26 cellular contexts compared by ENCODE assay signal in the genomic region with DNA sequence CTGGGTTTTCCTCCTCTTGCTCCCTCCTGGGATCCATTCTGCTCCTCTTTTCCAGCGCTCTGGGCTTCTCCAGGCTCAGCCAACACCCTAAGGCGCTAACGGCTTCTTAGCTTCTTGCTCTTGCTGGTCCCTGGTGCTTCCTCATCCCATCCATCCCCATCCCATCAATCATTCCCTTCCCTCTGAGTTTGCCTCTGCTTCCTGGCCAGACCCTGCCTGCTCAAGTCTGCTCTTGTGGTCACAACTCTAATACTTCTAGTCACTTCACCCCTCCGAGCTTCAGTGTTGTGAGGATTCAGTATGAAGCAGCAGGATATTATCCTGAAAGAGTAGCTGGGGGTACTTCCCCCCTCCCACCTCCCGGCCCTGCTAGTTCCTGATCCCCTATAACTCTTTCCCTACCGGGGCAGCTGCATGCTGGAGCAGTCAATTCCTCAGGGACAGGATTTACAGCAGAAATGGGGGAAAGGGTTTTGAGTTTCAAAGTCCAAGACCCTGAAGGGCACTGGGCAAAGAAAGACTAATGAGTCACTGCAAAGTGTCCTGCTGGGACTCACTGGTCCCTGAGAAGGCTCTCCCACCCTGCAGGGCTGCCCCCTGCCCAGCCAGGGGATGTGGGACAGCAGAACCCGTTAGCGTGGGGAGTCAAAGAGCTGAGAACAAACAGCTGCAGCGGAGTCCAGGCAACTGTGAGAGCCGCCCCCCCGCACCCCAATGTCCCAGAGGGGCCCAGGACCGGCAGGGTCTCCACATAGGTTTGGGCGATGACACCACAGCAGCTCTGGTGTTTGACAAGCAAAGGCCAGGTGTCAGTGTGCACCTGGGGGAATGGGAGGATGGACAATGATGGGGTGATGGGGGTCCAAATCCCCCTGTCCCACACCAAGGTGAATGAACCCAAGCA. TPM values are rescaled to one million over a fixed set of nuclear protein-coding genes. Genes with fewer than 3 reads are reported as not detected.
DNase-seq lines count a peak whose midpoint lies in the region; ATAC-seq and TF ChIP-seq lines count a peak whose summit lies in the region.
"Had no signal": no experiment of that assay in that cellular context is flagged by ENCODE, and none has a peak within 500 bp of the region (broad histone marks: within the 10 kb centered on the region; RNA-seq: fewer than 3 reads in every experiment).

No MANE protein-coding gene starts in this region.

- H3K27ac Mint-ChIP-seq in activated CD8-positive, alpha-beta memory T cell treated with anti-CD3 and anti-CD28 coated beads, Interleukin-2, amount 10 ng/mL, durations not matched to agents 7 days and 5 days = no peak overlapping the region
- H3K27ac Mint-ChIP-seq in nephron progenitor cell = peak overlapping the region; percentile 19
- H3K27ac Mint-ChIP-seq: CD4-positive, alpha-beta memory T cell; GM23338; immature natural killer cell had no signal

- H3K27ac ChIP-seq in SJCRH30 = no peak overlapping the region; the same call in 1 of the 2 replicates
- no peak overlapping the region for H3K27ac ChIP-seq in spleen
- no peak overlapping the region for H3K27ac ChIP-seq in foreskin keratinocyte
- H3K27ac ChIP-seq: body of pancreas, RWPE1, skin epidermis, stomach, thyroid gland had no signal

- H3K4me3 Mint-ChIP-seq in activated CD8-positive, alpha-beta memory T cell treated with anti-CD3 and anti-CD28 coated beads, Interleukin-2, amount 10 ng/mL, durations not matched to agents 7 days and 5 days = no peak overlapping the region
- peak overlapping the region; percentile 39 for H3K4me3 Mint-ChIP-seq in nephron progenitor cell
- H3K4me3 Mint-ChIP-seq: GM23338 had no signal

- WGBS in spleen, 5 donors = 55 to 74% (median 64%) methylated on average over 9 to 13 of the region's 13 CpGs

- TF ChIP-seq CTCF in nephron progenitor cell (IDR thresholded peaks at IDR 0.05) = no peak
- no peak for TF ChIP-seq CTCF in spleen (IDR thresholded peaks at IDR 0.05 in 8 of 11, conservative IDR thresholded peaks at IDR 0.05 in 3 of 11)
- no peak for TF ChIP-seq CTCF in foreskin keratinocyte (conservative IDR thresholded peaks at IDR 0.05)

- H3K4me1 Mint-ChIP-seq in activated CD8-positive, alpha-beta memory T cell treated with anti-CD3 and anti-CD28 coated beads, Interleukin-2, amount 10 ng/mL, durations not matched to agents 7 days and 5 days = peaks cover 26% of the 10 kb centered on the region
- peaks cover 39% of the 10 kb centered on the region for H3K4me1 Mint-ChIP-seq in nephron progenitor cell

- CTCF ChIA-PET in activated CD8-positive, alpha-beta memory T cell treated with anti-CD3 and anti-CD28 coated beads, Interleukin-2, amount 10 ng/mL, durations not matched to agents 7 days and 5 days (lab: Charles Lee) = interaction anchor here (0.6 to 2.5 kb wide), 5 partner anchors 8 to 602 kb away, joined by 3 to 13 read pairs (median 5); no protein-coding TSS in a partner anchor

- TF ChIP-seq POLR2A in spleen (IDR thresholded peaks at IDR 0.05) = no peak

- no peaks in the 10 kb centered on the region for H3K27me3 ChIP-seq in SJCRH30
- peaks cover 0 to 93% (median 61%) of the 10 kb centered on the region in 7 donors for H3K27me3 ChIP-seq in spleen (replicated peaks in 1 of 7)
- H3K27me3 ChIP-seq in foreskin keratinocyte = peaks cover 73% of the 10 kb centered on the region
- H3K27me3 ChIP-seq: body of pancreas, thyroid gland had no signal

- H3K27me3 Mint-ChIP-seq in activated CD8-positive, alpha-beta memory T cell treated with anti-CD3 and anti-CD28 coated beads, Interleukin-2, amount 10 ng/mL, durations not matched to agents 7 days and 5 days = peaks cover 57% of the 10 kb centered on the region
- H3K27me3 Mint-ChIP-seq in nephron progenitor cell (ENCODE audit: low read depth, poor library complexity) = peaks cover 60% of the 10 kb centered on the region

- H3K4me1 ChIP-seq in SJCRH30 (peaks cover 28% of the 10 kb centered on the region), spleen (peaks cover 9 to 42% (median 32%) of the 10 kb centered on the region in 6 donors), foreskin keratinocyte (no peaks in the 10 kb centered on the region)

- H3K9me3 Mint-ChIP-seq in activated CD8-positive, alpha-beta memory T cell treated with anti-CD3 and anti-CD28 coated beads, Interleukin-2, amount 10 ng/mL, durations not matched to agents 7 days and 5 days (ENCODE audit: low read depth) = no peaks in the 10 kb centered on the region
- no peaks in the 10 kb centered on the region for H3K9me3 Mint-ChIP-seq in nephron progenitor cell
- H3K9me3 Mint-ChIP-seq: CD4-positive, alpha-beta memory T cell; GM23338; immature natural killer cell had no signal

- intact Hi-C loops in spleen (cut with DNase I; ENCODE audit: low total_unique reads) = no loop called here

- peak overlapping the region; percentile 10 for H3K4me3 ChIP-seq in SJCRH30
- H3K4me3 ChIP-seq in spleen = no peak overlapping the region
- H3K4me3 ChIP-seq: body of pancreas, GM23338, skin epidermis, stomach, thyroid gland had no signal

- no peak for ATAC-seq in activated CD8-positive, alpha-beta memory T cell treated with anti-CD3 and anti-CD28 coated beads, Interleukin-2, amount 10 ng/mL, durations not matched to agents 7 days and 5 days
- ATAC-seq in GM21381 (IDR thresholded peaks at IDR 0.05; ENCODE audit: unreplicated experiment) (no peak), HG02885 (IDR thresholded peaks at IDR 0.05; ENCODE audit: poor library complexity, unreplicated experiment) (no peak), foreskin keratinocyte (no peak)
- ATAC-seq: body of pancreas, GM23338 had no signal

- peak; percentile 41 for DNase-seq in activated CD8-positive, alpha-beta memory T cell treated with anti-CD3 and anti-CD28 coated beads for 24 hours
- DNase-seq in activated CD8-positive, alpha-beta memory T cell treated with anti-CD3 and anti-CD28 coated beads, Interleukin-2, amount 10 ng/mL, durations not matched to agents 7 days and 5 days = no peak
- DNase-seq in SJCRH30 (peak; percentile 73 to 81), nephron progenitor cell (peak; percentile 59), spleen (peak; percentile 66), foreskin keratinocyte (no peak)
- DNase-seq: activated CD4-positive, alpha-beta T cell treated with anti-CD3 and anti-CD28 coated beads for 48 hours; activated naive CD4-positive, alpha-beta T cell treated with Interleukin-2 at 50 U/mL for 16 hours; body of pancreas; CD4-positive, alpha-beta memory T cell; hypothalamus; immature natural killer cell; MM.1S; NCI-H1417; NCI-H2081 treated with DMSO at 0.1 percent for 48 hours; NCI-H345; posterior cingulate gyrus; stimulated activated CD8-positive, alpha-beta memory T cell treated with anti-CD3 and anti-CD28 coated beads, Interleukin-4, amount 100 ng/mL, for 48 hours; stomach; T-helper 2 cell; thyroid gland had no signal

- no peaks in the 10 kb centered on the region for H3K36me3 Mint-ChIP-seq in activated CD8-positive, alpha-beta memory T cell treated with anti-CD3 and anti-CD28 coated beads, Interleukin-2, amount 10 ng/mL, durations not matched to agents 7 days and 5 days
- H3K36me3 Mint-ChIP-seq in nephron progenitor cell (ENCODE audit: low read depth) = no peaks in the 10 kb centered on the region
- H3K36me3 Mint-ChIP-seq: immature natural killer cell had no signal

- no peaks in the 10 kb centered on the region for H3K9me3 ChIP-seq in SJCRH30 (replicated peaks)
- no peaks in the 10 kb centered on the region for H3K9me3 ChIP-seq in spleen
- H3K9me3 ChIP-seq: body of pancreas, stomach, thyroid gland had no signal

- no peaks in the 10 kb centered on the region for H3K36me3 ChIP-seq in SJCRH30
- H3K36me3 ChIP-seq in spleen = no peaks in the 10 kb centered on the region
- H3K36me3 ChIP-seq: stomach, thyroid gland had no signal

RNA-seq across cellular contexts. Expression of a gene that starts 2.3 kb away (rescaled TPM):
- total RNA-seq in activated CD8-positive, alpha-beta memory T cell treated with anti-CD3 and anti-CD28 coated beads, Interleukin-2, amount 10 ng/mL, durations not matched to agents 7 days and 5 days = 1 to 10 TPM; 1.5 TPM
- 22.8 and 23.7 TPM in 2 replicates for total RNA-seq in SJCRH30 (2014; rRNA removed; shearing (Covaris generic))
- total RNA-seq in spleen (1 to 10 TPM; 3.3 to 9.4 (median 4.1) TPM), foreskin keratinocyte (0.21 and 0.61 TPM in 2 replicates)
- polyA plus RNA-seq in spleen (10 to 100 TPM in 1 of 3 donors, 1 to 10 TPM in 2; 4.1 to 10.7 (median 4.2) TPM), foreskin keratinocyte (0.12 and 0.28 TPM in 2 replicates)
- polyA plus RNA-seq: immature natural killer cell had no signal

Comparison
In these comparisons a context has a peak if more than half of its experiments do, and no peak if none do; other contexts are left out.
1. DNase-seq: peak in activated CD8-positive, alpha-beta memory T cell treated with anti-CD3 and anti-CD28 coated beads for 24 hours (single experiment), SJCRH30 (2 of 2), nephron progenitor cell (single experiment) and spleen (single experiment); none in activated CD8-positive, alpha-beta memory T cell treated with anti-CD3 and anti-CD28 coated beads, Interleukin-2, amount 10 ng/mL, durations not matched to agents 7 days and 5 days (single experiment) and foreskin keratinocyte (0 of 2).